ENCODE assay signal across 11 cellular contexts in genomic region chrX:108584617-108585211, GRCh38.
DNase-seq lines count a peak whose midpoint lies in the region; ATAC-seq, FAIRE-seq and TF ChIP-seq lines count a peak whose summit lies in the region.
"Had no signal": no experiment of that assay in that cellular context is flagged by ENCODE, and none has a peak within 500 bp of the region (broad histone marks: within the 10 kb centered on the region; RNA-seq: fewer than 3 reads in every experiment).

No MANE protein-coding gene starts in this region.

- H3K27ac ChIP-seq in H1 (ENCODE audit: low read depth, low read length) (no peak overlapping the region), psoas muscle (no peak overlapping the region)

- no peak overlapping the region for H3K56ac ChIP-seq in H1 (replicated peaks; ENCODE audit: insufficient read length, low read depth, low read length)

- H3K9me3 ChIP-seq in H1 (ENCODE audit: insufficient read depth in 2 of 2, low read depth in 1 of 2, low read length in 1 of 2) (no peaks in the 10 kb centered on the region), psoas muscle (no peaks in the 10 kb centered on the region)

- H3K9ac ChIP-seq in H1 (replicated peaks in 1 of 4; ENCODE audit: extremely low read depth in 1 of 4, low read depth in 3 of 4, low read length in 3 of 4), result no peak overlapping the region

- H4K5ac ChIP-seq in H1 (ENCODE audit: insufficient read length, low read depth, low read length), result no peak overlapping the region

- POLR2A ChIA-PET in H1 (lab: Charles Lee; ENCODE audit: partially characterized antibody), result no interaction called here

- H3K4ac ChIP-seq in H1 (replicated peaks; ENCODE audit: insufficient read length, low read depth, low read length), result no peak overlapping the region

- peak; percentile 20 for DNase-seq in DMS 273 (lab: John Stamatoyannopoulos, UW; ENCODE audit: unreplicated experiment)
- no peak for DNase-seq in DMS 273 treated with DMSO at 0.1 percent for 48 hours (lab: John Stamatoyannopoulos, UW)
- DNase-seq in NCI-H2081 treated with DMSO at 0.1 percent for 48 hours (lab: John Stamatoyannopoulos, UW), result peak; percentile 2
- DNase-seq in H1 (ENCODE audit: low read depth in 1 of 2, low spot score in 2 of 2), result no peak
- DNase-seq in psoas muscle, result no peak
- DNase-seq in GM19239 (ENCODE audit: insufficient read length, low spot score), result no peak
- no peak for DNase-seq in left cardiac atrium
- no peak for DNase-seq in NCI-H526 treated with DMSO at 0.1 percent for 48 hours (lab: John Stamatoyannopoulos, UW)
- DNase-seq: 8988T; activated T-cell treated with anti-CD3 and anti-CD28 coated beads, Interleukin-2, amount 50 U/mL, for 1 hour; GOT3 had no signal

- no peak overlapping the region for H3K23ac ChIP-seq in H1 (ENCODE audit: insufficient read length)

- no peak overlapping the region for H4K91ac ChIP-seq in H1 (replicated peaks; ENCODE audit: insufficient read length, low read length)

- no peaks in the 10 kb centered on the region for H4K20me1 ChIP-seq in H1 (replicated peaks in 1 of 2; ENCODE audit: control insufficient read depth in 1 of 2, insufficient read depth in 2 of 2, low read length in 2 of 2)

- CTCF ChIA-PET in H1 (lab: Charles Lee; ENCODE audit: partially characterized antibody), result interaction anchor here (1.5 kb wide), 1 partner anchor 115 kb away, joined by 3 read pairs; no protein-coding TSS in a partner anchor

- no peaks in the 10 kb centered on the region for H3K79me2 ChIP-seq in H1 (ENCODE audit: control insufficient read depth in 1 of 2, insufficient read depth in 2 of 2, low read length in 2 of 2)

- peak; percentile 31 to 58; a peak in 3 of 4 replicates for TF ChIP-seq RAD21 in H1 (IDR thresholded peaks at IDR 0.05 in 1 of 2, conservative IDR thresholded peaks at IDR 0.05 in 1 of 2; ENCODE audit: low read depth in 2 of 2, low read length in 2 of 2)

- TF ChIP-seq CTCF in H1 (IDR thresholded peaks at IDR 0.05; ENCODE audit: control extremely low read depth in 1 of 3, insufficient read depth in 1 of 3, low read depth in 1 of 3, low read length in 3 of 3), result peak in 2 of 3 experiments; percentile 7 to 47; a peak in 1 of 4 replicates
- peak; percentile 22 for TF ChIP-seq CTCF in psoas muscle (IDR thresholded peaks at IDR 0.05)

- H2BK20ac ChIP-seq in H1 (ENCODE audit: low read length), result no peak overlapping the region

- FAIRE-seq in H1 (lab: Jason Lieb, UNC), result peak; percentile 94
- no peak for FAIRE-seq in GM19239 (lab: Jason Lieb, UNC)

- no peak overlapping the region for H2BK5ac ChIP-seq in H1 (ENCODE audit: low read depth, low read length)

- H3K79me1 ChIP-seq in H1 (ENCODE audit: low read depth, low read length), result no peaks in the 10 kb centered on the region

- H3K14ac ChIP-seq in H1 (ENCODE audit: insufficient read length), result no peak overlapping the region

- no peak overlapping the region for H3K4me2 ChIP-seq in H1 (ENCODE audit: insufficient read depth in 1 of 2, low read depth in 2 of 2, low read length in 2 of 2)

- ATAC-seq in psoas muscle, result no peak
- no peak for ATAC-seq in left cardiac atrium

- WGBS in H1 (ENCODE audit: extremely low coverage in 1 of 2, insufficient coverage in 1 of 2, insufficient read length in 1 of 2, insufficient replicate concordance in 2 of 2, low coverage in 1 of 2, low lambda C conversion rate in 2 of 2, missing lambda C conversion rate in 1 of 2), 2 experiments, result no CpG with 5 or more reads among the region's 2 CpGs
- WGBS in psoas muscle, 3 donors, result 79 to 100% (median 96%) methylated on average over 2 of the region's 2 CpGs

- no peak overlapping the region for H2BK12ac ChIP-seq in H1 (ENCODE audit: low read depth, low read length)

- H3K36me3 ChIP-seq in H1 (ENCODE audit: control insufficient read depth in 2 of 4, insufficient read depth in 4 of 4, low read length in 3 of 4), result peaks cover 0 to 13% (median 2%) of the 10 kb centered on the region in 4 experiments; a peak in 2 of 8 replicates
- peaks cover 0 to 8% of the 10 kb centered on the region in 2 donors for H3K36me3 ChIP-seq in psoas muscle (ENCODE audit: insufficient read depth in 1 of 2, low read depth in 1 of 2)

- no peak overlapping the region for H2AFZ ChIP-seq in H1 (ENCODE audit: low read length)

- no peak overlapping the region for H2AK5ac ChIP-seq in H1 (ENCODE audit: low read depth, low read length)

- H3K23me2 ChIP-seq in H1 (ENCODE audit: low read depth, low read length), result no peaks in the 10 kb centered on the region

- H3K4me3 ChIP-seq in H1 (ENCODE audit: extremely low read depth in 1 of 4, insufficient read depth in 2 of 4, low read depth in 3 of 4, low read length in 4 of 4) (no peak overlapping the region), psoas muscle (no peak overlapping the region)

- no peak for TF ChIP-seq POLR2A in H1 (IDR thresholded peaks at IDR 0.05; ENCODE audit: control extremely low read depth in 1 of 2, low read depth in 2 of 2, low read length in 2 of 2)

- H3K4me1 ChIP-seq in H1 (replicated peaks in 1 of 4; ENCODE audit: control insufficient read depth in 3 of 4, insufficient read depth in 4 of 4, low read length in 3 of 4) (no peaks in the 10 kb centered on the region), psoas muscle (no peaks in the 10 kb centered on the region)

- no peak for TF ChIP-seq EP300 in H1 (IDR thresholded peaks at IDR 0.05; ENCODE audit: borderline replicate concordance in 1 of 2, low read depth in 2 of 2, low read length in 2 of 2)

- H3K27me3 ChIP-seq in H1 (replicated peaks in 1 of 4; ENCODE audit: control insufficient read depth in 3 of 4, extremely low read depth in 1 of 4, insufficient read depth in 3 of 4, low read length in 3 of 4), result no peaks in the 10 kb centered on the region
- peaks cover 0 to 12% (median 0%) of the 10 kb centered on the region in 3 donors for H3K27me3 ChIP-seq in psoas muscle (ENCODE audit: insufficient read depth in 3 of 3, low read length in 2 of 3)

- H4K8ac ChIP-seq in H1 (ENCODE audit: extremely low read depth, insufficient read depth, low read length), result no peak overlapping the region

- no peak overlapping the region for H3K18ac ChIP-seq in H1 (ENCODE audit: extremely low read depth, low read length)

- intact Hi-C loops in psoas muscle (cut with DNase I), result no loop called here
- intact Hi-C loops in left cardiac atrium (cut with DNase I), result no loop called here

- H2BK120ac ChIP-seq in H1 (replicated peaks; ENCODE audit: low read depth, low read length), result no peak overlapping the region

- H2BK15ac ChIP-seq in H1 (ENCODE audit: low read length), result no peak overlapping the region

TF ChIP-seq in H1, 55 proteins besides CTCF, POLR2A, EP300 and RAD21:
- TF ChIP-seq KDM1A (IDR thresholded peaks at IDR 0.05; ENCODE audit: borderline replicate concordance, low read length) (no peak), EGR1 (IDR thresholded peaks at IDR 0.05; ENCODE audit: borderline replicate concordance, low read depth, low read length) (no peak), MAFK (IDR thresholded peaks at IDR 0.05; ENCODE audit: low read depth, low read length) (no peak), POU5F1 (IDR thresholded peaks at IDR 0.05; ENCODE audit: low read depth, low read length) (no peak), SRF (IDR thresholded peaks at IDR 0.05; ENCODE audit: low read depth, low read length) (no peak), ZNF274 (IDR thresholded peaks at IDR 0.05; ENCODE audit: borderline replicate concordance, extremely low read depth, low read length) (no peak), CBX5 (IDR thresholded peaks at IDR 0.05; ENCODE audit: low read depth, low read length) (no peak), SIN3A (conservative IDR thresholded peaks at IDR 0.05 in 1 of 2, IDR thresholded peaks at IDR 0.05 in 1 of 2; ENCODE audit: low read depth in 1 of 2, low read length in 2 of 2) (no peak), CREB1 (IDR thresholded peaks at IDR 0.05) (no peak), TCF12 (IDR thresholded peaks at IDR 0.05; ENCODE audit: low read depth, low read length) (no peak), CTBP2 (IDR thresholded peaks at IDR 0.05; ENCODE audit: borderline replicate concordance, insufficient read depth, insufficient read length, low read length) (no peak), CEBPB (IDR thresholded peaks at IDR 0.05; ENCODE audit: low read depth, low read length) (no peak), GTF2F1 (IDR thresholded peaks at IDR 0.05; ENCODE audit: borderline replicate concordance, low read depth, low read length) (no peak), RNF2 (IDR thresholded peaks at IDR 0.05; ENCODE audit: borderline replicate concordance, low read depth, low read length, missing control alignments, poor library complexity, severe bottlenecking) (no peak), CHD2 (IDR thresholded peaks at IDR 0.05; ENCODE audit: low read length) (no peak)
- TF ChIP-seq, protein P1, sequence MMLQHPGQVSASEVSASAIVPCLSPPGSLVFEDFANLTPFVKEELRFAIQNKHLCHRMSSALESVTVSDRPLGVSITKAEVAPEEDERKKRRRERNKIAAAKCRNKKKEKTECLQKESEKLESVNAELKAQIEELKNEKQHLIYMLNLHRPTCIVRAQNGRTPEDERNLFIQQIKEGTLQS (IDR thresholded peaks at IDR 0.05; ENCODE audit: insufficient read depth, low read depth, low read length), result no peak

Comparison
In these comparisons a context has a peak if more than half of its experiments do, and no peak if none do; other contexts are left out.
1. DNase-seq: peak in DMS 273 (single experiment) and NCI-H2081 treated with DMSO at 0.1 percent for 48 hours (single experiment); none in DMS 273 treated with DMSO at 0.1 percent for 48 hours (single experiment), H1 (0 of 2), psoas muscle (0 of 2), GM19239 (single experiment), left cardiac atrium (single experiment) and NCI-H526 treated with DMSO at 0.1 percent for 48 hours (single experiment).